In the genomic region with DNA sequence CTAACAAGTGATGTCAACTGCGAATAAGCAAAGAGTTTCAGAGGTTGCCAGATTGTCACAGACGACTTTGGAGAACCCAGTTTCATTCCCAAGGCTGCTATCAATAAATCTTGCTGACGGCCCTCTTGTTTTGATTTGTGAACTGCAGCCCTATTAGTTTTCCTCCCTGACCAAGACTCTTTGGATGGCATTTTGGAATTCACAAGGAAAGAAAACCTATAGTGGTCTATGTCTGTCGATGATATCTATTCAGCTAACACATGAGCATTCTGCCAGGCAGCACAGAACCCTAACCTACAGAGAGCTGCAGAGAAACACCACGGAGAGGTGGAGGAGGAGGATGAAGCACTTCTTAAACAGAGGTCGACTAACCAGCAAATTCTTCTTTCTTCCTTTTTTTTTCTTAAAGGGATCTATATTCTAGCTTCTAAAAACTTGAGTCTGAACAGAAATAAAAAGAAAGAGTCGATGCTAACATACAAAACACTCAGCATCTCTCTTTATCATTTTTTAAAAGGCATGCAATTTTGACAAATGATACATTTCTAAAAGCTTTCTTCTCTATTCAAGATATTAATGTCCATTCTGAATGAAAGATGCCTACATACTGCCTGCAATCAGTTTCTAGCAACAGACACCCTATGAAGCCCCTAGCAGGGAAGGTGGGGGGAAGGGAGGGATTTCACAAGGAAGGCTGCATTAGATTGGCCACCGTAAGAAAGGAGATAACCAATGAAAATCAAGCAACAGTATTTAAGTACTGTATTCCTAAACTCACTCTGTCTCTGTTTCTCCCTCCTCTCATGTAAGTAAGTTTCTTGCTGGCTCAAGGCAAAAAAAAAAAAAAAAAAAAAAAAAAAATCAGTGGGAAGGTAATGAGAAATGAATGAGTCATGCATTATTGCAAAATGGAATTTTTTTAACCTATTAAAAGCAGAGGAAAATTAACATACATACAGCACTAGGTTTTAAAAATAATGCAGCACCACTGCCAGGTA, we compare ENCODE assay signal across 8 cellular contexts.
DNase-seq lines count a peak whose midpoint lies in the region; ATAC-seq and TF ChIP-seq lines count a peak whose summit lies in the region.

No MANE protein-coding gene starts in this region.

- peak overlapping the region; percentile 24 for H3K27ac ChIP-seq in SJCRH30

- no peaks in the 10 kb centered on the region for H3K9me3 ChIP-seq in SJCRH30 (replicated peaks)

- peak; percentile 78 for DNase-seq in GM03348 (ENCODE audit: low spot score)
- DNase-seq in SJCRH30 = peak; percentile 81 to 90
- peak; percentile 85 to 92 for DNase-seq in foreskin fibroblast
- DNase-seq in renal cortical epithelial cell (ENCODE audit: low read depth) = peak; percentile 73
- no peak for DNase-seq in left lobe of liver (ENCODE audit: low spot score)
- no peak for DNase-seq in NCI-H2081 treated with DMSO at 0.1 percent for 48 hours (lab: John Stamatoyannopoulos, UW)

- H3K4me3 ChIP-seq in SJCRH30 (peak overlapping the region; percentile 57), foreskin fibroblast (ENCODE audit: low read depth in 1 of 2, low read length in 2 of 2) (peak overlapping the region; percentile 67 to 88)

- no peak for TF ChIP-seq CTCF in foreskin fibroblast (IDR thresholded peaks at IDR 0.05; ENCODE audit: low read depth, low read length)

- H3K4me1 ChIP-seq in SJCRH30 = peaks cover 19% of the 10 kb centered on the region

- ATAC-seq in HG03571 (IDR thresholded peaks at IDR 0.05; ENCODE audit: unreplicated experiment) (no peak), left lobe of liver (no peak), HG02840 (IDR thresholded peaks at IDR 0.05; ENCODE audit: low FRiP score, unreplicated experiment) (no peak)

- H3K27me3 ChIP-seq in SJCRH30 = no peaks in the 10 kb centered on the region

- H3K36me3 ChIP-seq in SJCRH30 = no peaks in the 10 kb centered on the region

Comparison
In these comparisons a context has a peak if more than half of its experiments do, and no peak if none do; other contexts are left out.
1. DNase-seq: peak in GM03348 (single experiment), SJCRH30 (2 of 2), foreskin fibroblast (2 of 2) and renal cortical epithelial cell (single experiment); none in left lobe of liver (single experiment) and NCI-H2081 treated with DMSO at 0.1 percent for 48 hours (single experiment).